Comparison of ENCODE assay signal across 1 cellular context in the genomic region with DNA sequence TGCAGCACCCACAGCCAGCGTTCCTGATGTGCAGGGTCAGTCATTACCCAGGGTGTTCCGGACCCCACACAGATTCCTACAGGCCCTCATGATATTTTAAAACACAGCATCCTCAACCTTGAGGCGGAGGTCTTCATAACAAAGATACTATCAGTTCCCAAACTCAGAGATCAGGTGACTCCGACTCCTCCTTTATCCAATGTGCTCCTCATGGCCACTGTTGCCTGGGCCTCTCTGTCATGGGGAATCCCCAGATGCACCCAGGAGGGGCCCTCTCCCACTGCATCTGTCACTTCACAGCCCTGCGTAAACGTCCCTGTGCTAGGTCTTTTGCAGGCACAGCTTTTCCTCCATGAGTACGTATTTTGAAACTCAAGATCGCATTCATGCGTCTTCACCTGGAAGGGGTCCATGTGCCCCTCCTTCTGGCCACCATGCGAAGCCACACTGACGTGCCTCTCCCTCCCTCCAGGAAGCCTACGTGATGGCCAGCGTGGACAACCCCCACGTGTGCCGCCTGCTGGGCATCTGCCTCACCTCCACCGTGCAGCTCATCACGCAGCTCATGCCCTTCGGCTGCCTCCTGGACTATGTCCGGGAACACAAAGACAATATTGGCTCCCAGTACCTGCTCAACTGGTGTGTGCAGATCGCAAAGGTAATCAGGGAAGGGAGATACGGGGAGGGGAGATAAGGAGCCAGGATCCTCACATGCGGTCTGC.
TF ChIP-seq lines count a peak whose summit lies in the region.

No MANE protein-coding gene starts in this region.

TF ChIP-seq in HepG2, 621 proteins besides CTCF, POLR2A, EP300 and RAD21 (continued from another document and continues in another):
- TF ChIP-seq, protein P1, sequence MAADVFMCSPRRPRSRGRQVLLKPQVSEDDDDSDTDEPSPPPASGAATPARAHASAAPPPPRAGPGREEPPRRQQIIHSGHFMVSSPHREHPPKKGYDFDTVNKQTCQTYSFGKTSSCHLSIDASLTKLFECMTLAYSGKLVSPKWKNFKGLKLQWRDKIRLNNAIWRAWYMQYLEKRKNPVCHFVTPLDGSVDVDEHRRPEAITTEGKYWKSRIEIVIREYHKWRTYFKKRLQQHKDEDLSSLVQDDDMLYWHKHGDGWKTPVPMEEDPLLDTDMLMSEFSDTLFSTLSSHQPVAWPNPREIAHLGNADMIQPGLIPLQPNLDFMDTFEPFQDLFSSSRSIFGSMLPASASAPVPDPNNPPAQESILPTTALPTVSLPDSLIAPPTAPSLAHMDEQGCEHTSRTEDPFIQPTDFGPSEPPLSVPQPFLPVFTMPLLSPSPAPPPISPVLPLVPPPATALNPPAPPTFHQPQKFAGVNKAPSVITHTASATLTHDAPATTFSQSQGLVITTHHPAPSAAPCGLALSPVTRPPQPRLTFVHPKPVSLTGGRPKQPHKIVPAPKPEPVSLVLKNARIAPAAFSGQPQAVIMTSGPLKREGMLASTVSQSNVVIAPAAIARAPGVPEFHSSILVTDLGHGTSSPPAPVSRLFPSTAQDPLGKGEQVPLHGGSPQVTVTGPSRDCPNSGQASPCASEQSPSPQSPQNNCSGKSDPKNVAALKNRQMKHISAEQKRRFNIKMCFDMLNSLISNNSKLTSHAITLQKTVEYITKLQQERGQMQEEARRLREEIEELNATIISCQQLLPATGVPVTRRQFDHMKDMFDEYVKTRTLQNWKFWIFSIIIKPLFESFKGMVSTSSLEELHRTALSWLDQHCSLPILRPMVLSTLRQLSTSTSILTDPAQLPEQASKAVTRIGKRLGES (CRISPR knock-in tag; IDR thresholded peaks at IDR 0.05; ENCODE audit: borderline replicate concordance), result no peak
- no peak for TF ChIP-seq NCOA5 (CRISPR knock-in tag; IDR thresholded peaks at IDR 0.05)
- TF ChIP-seq ZNF792 (CRISPR knock-in tag; IDR thresholded peaks at IDR 0.05), result no peak
- no peak for TF ChIP-seq ZFP36 (IDR thresholded peaks at IDR 0.05; ENCODE audit: borderline replicate concordance, low read depth, low read length, partially characterized antibody)
- TF ChIP-seq ISL2 (CRISPR knock-in tag; IDR thresholded peaks at IDR 0.05), result no peak
- TF ChIP-seq ZNF3 (CRISPR knock-in tag; IDR thresholded peaks at IDR 0.05), result no peak
- TF ChIP-seq, protein P2, sequence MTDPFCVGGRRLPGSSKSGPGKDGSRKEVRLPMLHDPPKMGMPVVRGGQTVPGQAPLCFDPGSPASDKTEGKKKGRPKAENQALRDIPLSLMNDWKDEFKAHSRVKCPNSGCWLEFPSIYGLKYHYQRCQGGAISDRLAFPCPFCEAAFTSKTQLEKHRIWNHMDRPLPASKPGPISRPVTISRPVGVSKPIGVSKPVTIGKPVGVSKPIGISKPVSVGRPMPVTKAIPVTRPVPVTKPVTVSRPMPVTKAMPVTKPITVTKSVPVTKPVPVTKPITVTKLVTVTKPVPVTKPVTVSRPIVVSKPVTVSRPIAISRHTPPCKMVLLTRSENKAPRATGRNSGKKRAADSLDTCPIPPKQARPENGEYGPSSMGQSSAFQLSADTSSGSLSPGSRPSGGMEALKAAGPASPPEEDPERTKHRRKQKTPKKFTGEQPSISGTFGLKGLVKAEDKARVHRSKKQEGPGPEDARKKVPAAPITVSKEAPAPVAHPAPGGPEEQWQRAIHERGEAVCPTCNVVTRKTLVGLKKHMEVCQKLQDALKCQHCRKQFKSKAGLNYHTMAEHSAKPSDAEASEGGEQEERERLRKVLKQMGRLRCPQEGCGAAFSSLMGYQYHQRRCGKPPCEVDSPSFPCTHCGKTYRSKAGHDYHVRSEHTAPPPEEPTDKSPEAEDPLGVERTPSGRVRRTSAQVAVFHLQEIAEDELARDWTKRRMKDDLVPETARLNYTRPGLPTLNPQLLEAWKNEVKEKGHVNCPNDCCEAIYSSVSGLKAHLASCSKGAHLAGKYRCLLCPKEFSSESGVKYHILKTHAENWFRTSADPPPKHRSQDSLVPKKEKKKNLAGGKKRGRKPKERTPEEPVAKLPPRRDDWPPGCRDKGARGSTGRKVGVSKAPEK (CRISPR knock-in tag; IDR thresholded peaks at IDR 0.05; ENCODE audit: borderline replicate concordance), result no peak
- TF ChIP-seq, protein P3, sequence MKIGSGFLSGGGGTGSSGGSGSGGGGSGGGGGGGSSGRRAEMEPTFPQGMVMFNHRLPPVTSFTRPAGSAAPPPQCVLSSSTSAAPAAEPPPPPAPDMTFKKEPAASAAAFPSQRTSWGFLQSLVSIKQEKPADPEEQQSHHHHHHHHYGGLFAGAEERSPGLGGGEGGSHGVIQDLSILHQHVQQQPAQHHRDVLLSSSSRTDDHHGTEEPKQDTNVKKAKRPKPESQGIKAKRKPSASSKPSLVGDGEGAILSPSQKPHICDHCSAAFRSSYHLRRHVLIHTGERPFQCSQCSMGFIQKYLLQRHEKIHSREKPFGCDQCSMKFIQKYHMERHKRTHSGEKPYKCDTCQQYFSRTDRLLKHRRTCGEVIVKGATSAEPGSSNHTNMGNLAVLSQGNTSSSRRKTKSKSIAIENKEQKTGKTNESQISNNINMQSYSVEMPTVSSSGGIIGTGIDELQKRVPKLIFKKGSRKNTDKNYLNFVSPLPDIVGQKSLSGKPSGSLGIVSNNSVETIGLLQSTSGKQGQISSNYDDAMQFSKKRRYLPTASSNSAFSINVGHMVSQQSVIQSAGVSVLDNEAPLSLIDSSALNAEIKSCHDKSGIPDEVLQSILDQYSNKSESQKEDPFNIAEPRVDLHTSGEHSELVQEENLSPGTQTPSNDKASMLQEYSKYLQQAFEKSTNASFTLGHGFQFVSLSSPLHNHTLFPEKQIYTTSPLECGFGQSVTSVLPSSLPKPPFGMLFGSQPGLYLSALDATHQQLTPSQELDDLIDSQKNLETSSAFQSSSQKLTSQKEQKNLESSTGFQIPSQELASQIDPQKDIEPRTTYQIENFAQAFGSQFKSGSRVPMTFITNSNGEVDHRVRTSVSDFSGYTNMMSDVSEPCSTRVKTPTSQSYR (CRISPR knock-in tag; IDR thresholded peaks at IDR 0.05; ENCODE audit: borderline replicate concordance), result no peak
- TF ChIP-seq PITX1 (CRISPR knock-in tag; IDR thresholded peaks at IDR 0.05), result peak; percentile 35; the same call in 1 of the 2 replicates
- TF ChIP-seq, protein P4, sequence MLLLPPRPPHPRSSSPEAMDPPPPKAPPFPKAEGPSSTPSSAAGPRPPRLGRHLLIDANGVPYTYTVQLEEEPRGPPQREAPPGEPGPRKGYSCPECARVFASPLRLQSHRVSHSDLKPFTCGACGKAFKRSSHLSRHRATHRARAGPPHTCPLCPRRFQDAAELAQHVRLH (CRISPR knock-in tag; IDR thresholded peaks at IDR 0.05; ENCODE audit: borderline replicate concordance, low read depth), result no peak
- TF ChIP-seq, protein P5, sequence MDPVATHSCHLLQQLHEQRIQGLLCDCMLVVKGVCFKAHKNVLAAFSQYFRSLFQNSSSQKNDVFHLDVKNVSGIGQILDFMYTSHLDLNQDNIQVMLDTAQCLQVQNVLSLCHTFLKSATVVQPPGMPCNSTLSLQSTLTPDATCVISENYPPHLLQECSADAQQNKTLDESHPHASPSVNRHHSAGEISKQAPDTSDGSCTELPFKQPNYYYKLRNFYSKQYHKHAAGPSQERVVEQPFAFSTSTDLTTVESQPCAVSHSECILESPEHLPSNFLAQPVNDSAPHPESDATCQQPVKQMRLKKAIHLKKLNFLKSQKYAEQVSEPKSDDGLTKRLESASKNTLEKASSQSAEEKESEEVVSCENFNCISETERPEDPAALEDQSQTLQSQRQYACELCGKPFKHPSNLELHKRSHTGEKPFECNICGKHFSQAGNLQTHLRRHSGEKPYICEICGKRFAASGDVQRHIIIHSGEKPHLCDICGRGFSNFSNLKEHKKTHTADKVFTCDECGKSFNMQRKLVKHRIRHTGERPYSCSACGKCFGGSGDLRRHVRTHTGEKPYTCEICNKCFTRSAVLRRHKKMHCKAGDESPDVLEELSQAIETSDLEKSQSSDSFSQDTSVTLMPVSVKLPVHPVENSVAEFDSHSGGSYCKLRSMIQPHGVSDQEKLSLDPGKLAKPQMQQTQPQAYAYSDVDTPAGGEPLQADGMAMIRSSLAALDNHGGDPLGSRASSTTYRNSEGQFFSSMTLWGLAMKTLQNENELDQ (CRISPR knock-in tag; IDR thresholded peaks at IDR 0.05; ENCODE audit: borderline replicate concordance), result no peak
- TF ChIP-seq ZC3H13 (CRISPR knock-in tag; IDR thresholded peaks at IDR 0.05), result peak; percentile 55; the same call in 1 of the 2 replicates
- TF ChIP-seq ZNF720 (CRISPR knock-in tag; IDR thresholded peaks at IDR 0.05), result no peak
- TF ChIP-seq AGO2 (optimal IDR thresholded peaks at IDR 0.05; ENCODE audit: low read depth, low read length), result no peak
- 0 out of 2 replicates have a peak, but pooled peaks have one; percentile 45 for TF ChIP-seq HOXA7 (CRISPR knock-in tag; IDR thresholded peaks at IDR 0.05)
- TF ChIP-seq, protein P6, sequence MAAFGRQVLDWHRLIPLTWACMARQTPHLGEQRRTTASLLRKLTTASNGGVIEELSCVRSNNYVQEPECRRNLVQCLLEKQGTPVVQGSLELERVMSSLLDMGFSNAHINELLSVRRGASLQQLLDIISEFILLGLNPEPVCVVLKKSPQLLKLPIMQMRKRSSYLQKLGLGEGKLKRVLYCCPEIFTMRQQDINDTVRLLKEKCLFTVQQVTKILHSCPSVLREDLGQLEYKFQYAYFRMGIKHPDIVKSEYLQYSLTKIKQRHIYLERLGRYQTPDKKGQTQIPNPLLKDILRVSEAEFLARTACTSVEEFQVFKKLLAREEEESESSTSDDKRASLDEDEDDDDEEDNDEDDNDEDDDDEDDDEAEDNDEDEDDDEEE (CRISPR knock-in tag; IDR thresholded peaks at IDR 0.05), result no peak
- no peak for TF ChIP-seq ZNF616 (CRISPR knock-in tag; IDR thresholded peaks at IDR 0.05; ENCODE audit: low read depth)
- no peak for TF ChIP-seq ZNF557 (CRISPR knock-in tag; IDR thresholded peaks at IDR 0.05)
- TF ChIP-seq ZNF549 (CRISPR knock-in tag; IDR thresholded peaks at IDR 0.05), result no peak
- TF ChIP-seq SRSF4 (IDR thresholded peaks at IDR 0.05; ENCODE audit: low read depth, low read length, poor library complexity, severe bottlenecking), result no peak
- TF ChIP-seq, protein P7, sequence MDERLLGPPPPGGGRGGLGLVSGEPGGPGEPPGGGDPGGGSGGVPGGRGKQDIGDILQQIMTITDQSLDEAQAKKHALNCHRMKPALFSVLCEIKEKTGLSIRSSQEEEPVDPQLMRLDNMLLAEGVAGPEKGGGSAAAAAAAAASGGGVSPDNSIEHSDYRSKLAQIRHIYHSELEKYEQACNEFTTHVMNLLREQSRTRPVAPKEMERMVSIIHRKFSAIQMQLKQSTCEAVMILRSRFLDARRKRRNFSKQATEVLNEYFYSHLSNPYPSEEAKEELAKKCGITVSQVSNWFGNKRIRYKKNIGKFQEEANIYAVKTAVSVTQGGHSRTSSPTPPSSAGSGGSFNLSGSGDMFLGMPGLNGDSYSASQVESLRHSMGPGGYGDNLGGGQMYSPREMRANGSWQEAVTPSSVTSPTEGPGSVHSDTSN (CRISPR knock-in tag; IDR thresholded peaks at IDR 0.05), result no peak
- peak; percentile 78; the same call in 1 of the 2 replicates for TF ChIP-seq ZSCAN21 (CRISPR knock-in tag; IDR thresholded peaks at IDR 0.05; ENCODE audit: borderline replicate concordance)
- TF ChIP-seq, protein P8, sequence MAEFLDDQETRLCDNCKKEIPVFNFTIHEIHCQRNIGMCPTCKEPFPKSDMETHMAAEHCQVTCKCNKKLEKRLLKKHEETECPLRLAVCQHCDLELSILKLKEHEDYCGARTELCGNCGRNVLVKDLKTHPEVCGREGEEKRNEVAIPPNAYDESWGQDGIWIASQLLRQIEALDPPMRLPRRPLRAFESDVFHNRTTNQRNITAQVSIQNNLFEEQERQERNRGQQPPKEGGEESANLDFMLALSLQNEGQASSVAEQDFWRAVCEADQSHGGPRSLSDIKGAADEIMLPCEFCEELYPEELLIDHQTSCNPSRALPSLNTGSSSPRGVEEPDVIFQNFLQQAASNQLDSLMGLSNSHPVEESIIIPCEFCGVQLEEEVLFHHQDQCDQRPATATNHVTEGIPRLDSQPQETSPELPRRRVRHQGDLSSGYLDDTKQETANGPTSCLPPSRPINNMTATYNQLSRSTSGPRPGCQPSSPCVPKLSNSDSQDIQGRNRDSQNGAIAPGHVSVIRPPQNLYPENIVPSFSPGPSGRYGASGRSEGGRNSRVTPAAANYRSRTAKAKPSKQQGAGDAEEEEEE (CRISPR knock-in tag; IDR thresholded peaks at IDR 0.05; ENCODE audit: borderline replicate concordance), result no peak
- TF ChIP-seq, protein P9, sequence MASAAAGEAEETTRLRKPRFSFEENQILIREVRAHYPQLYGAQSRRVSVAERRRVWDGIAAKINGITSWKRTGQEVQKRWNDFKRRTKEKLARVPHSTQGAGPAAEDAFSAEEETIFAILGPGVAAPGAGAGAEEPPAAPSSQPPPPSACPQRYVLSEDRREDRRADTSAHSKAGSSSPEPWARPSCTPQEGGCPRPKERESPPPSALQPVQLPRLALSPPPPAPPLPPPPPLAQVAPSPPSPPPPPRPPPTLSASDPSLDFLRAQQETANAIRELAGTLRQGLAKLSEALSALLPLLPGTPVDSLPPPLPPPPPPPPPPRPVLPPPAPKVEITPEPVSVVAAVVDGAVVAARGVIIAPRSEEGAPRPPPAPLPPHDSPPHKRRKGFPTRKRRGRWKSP (CRISPR knock-in tag; IDR thresholded peaks at IDR 0.05), result no peak
- TF ChIP-seq, protein P10, sequence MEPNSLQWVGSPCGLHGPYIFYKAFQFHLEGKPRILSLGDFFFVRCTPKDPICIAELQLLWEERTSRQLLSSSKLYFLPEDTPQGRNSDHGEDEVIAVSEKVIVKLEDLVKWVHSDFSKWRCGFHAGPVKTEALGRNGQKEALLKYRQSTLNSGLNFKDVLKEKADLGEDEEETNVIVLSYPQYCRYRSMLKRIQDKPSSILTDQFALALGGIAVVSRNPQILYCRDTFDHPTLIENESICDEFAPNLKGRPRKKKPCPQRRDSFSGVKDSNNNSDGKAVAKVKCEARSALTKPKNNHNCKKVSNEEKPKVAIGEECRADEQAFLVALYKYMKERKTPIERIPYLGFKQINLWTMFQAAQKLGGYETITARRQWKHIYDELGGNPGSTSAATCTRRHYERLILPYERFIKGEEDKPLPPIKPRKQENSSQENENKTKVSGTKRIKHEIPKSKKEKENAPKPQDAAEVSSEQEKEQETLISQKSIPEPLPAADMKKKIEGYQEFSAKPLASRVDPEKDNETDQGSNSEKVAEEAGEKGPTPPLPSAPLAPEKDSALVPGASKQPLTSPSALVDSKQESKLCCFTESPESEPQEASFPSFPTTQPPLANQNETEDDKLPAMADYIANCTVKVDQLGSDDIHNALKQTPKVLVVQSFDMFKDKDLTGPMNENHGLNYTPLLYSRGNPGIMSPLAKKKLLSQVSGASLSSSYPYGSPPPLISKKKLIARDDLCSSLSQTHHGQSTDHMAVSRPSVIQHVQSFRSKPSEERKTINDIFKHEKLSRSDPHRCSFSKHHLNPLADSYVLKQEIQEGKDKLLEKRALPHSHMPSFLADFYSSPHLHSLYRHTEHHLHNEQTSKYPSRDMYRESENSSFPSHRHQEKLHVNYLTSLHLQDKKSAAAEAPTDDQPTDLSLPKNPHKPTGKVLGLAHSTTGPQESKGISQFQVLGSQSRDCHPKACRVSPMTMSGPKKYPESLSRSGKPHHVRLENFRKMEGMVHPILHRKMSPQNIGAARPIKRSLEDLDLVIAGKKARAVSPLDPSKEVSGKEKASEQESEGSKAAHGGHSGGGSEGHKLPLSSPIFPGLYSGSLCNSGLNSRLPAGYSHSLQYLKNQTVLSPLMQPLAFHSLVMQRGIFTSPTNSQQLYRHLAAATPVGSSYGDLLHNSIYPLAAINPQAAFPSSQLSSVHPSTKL (CRISPR knock-in tag; IDR thresholded peaks at IDR 0.05), result no peak; the same call in 1 of the 2 replicates
- TF ChIP-seq ZC3H4 (CRISPR knock-in tag; IDR thresholded peaks at IDR 0.05; ENCODE audit: borderline replicate concordance), result no peak
- TF ChIP-seq ZFY (CRISPR knock-in tag; IDR thresholded peaks at IDR 0.05), result no peak
- TF ChIP-seq ONECUT2 (CRISPR knock-in tag; IDR thresholded peaks at IDR 0.05), result no peak
- no peak for TF ChIP-seq HNRNPLL (IDR thresholded peaks at IDR 0.05; ENCODE audit: low read depth, low read length, poor library complexity, severe bottlenecking)
